Comparison of ENCODE assay signal across 1 cellular context in the genomic region with DNA sequence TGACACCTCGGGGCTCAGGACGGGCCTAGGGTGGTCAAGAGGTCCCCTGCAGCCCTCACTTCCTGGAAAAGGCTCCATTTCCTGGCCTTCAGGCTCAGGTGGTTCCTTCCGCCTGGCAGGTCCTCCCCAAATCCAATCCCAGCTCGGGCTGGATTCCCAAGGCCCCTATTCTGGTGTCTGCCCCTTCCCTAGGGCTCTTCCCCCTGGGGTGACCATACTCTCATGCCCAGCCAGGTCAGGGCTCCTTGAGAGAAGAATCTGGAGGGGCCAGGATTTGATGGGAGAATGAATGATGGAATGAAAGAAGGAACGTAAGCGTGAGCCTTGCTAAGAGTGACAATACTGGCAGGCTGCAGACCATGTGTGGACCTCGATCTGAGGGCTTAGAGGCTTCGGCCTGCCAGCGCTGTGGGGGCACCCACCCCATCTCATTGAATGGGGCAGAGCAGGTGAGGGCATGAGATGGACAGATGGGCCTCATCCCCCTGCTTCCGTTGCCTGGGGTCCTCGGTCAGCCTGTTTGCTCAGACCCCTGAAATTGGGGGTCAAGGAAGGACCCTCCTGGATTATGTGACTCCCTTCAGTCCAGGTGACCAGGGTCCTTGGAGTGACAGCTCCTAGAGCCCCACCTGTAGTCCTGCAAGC. TPM values are rescaled to one million over a fixed set of nuclear protein-coding genes. Genes with fewer than 3 reads are reported as not detected.
"Had no signal": no experiment of that assay in that cellular context is flagged by ENCODE, and none has a peak within 500 bp of the region (broad histone marks: within the 10 kb centered on the region; RNA-seq: fewer than 3 reads in every experiment).

No MANE protein-coding gene starts in this region.

RNA-seq across cellular contexts. Expression of a gene that starts 0.8 kb away (rescaled TPM):
- total RNA-seq: ascending aorta had no signal
